ENCODE assay signal across 19 cellular contexts in genomic region chr5:168829044-168829443, GRCh38.
DNase-seq lines count a peak whose midpoint lies in the region; ATAC-seq, FAIRE-seq and TF ChIP-seq lines count a peak whose summit lies in the region.
"Had no signal": no experiment of that assay in that cellular context is flagged by ENCODE, and none has a peak within 500 bp of the region (broad histone marks: within the 10 kb centered on the region; RNA-seq: fewer than 3 reads in every experiment).

No MANE protein-coding gene starts in this region.

- H2AK5ac ChIP-seq in H1 (ENCODE audit: low read depth, low read length): no peak overlapping the region

- DNase-seq in left ventricle myocardium superior (no peak), left ventricle myocardium inferior (no peak), SK-N-SH (peak; percentile 43), H1 (ENCODE audit: low read depth in 1 of 2, low spot score in 2 of 2) (no peak), MCF 10A (ENCODE audit: unreplicated experiment) (no peak)
- no peak for DNase-seq in stimulated activated CD4-positive, alpha-beta T cell treated with anti-CD3 and anti-CD28 coated beads, Interleukin-1b, Interleukin-23, amount 100 ng/mL, for 48 hours
- DNase-seq: Caco-2; CD4-positive, CD25-positive, alpha-beta regulatory T cell; CD8-positive, alpha-beta T cell; DMS153; DND-41; GM23248; H9 had no signal

- H3K27ac Mint-ChIP-seq in MCF 10A (ENCODE audit: low read depth, unreplicated experiment): no peak overlapping the region
- H3K27ac Mint-ChIP-seq: CD4-positive, CD25-positive, alpha-beta regulatory T cell; CD8-positive, alpha-beta T cell; H9 had no signal

- no peak overlapping the region for H2BK20ac ChIP-seq in H1 (ENCODE audit: low read length)

- H2BK120ac ChIP-seq in H1 (replicated peaks; ENCODE audit: low read depth, low read length): no peak overlapping the region

- H3K4me1 ChIP-seq in left ventricle myocardium inferior (peaks cover 33% of the 10 kb centered on the region), SK-N-SH (ENCODE audit: control insufficient read depth in 1 of 2, insufficient read depth in 2 of 2, low read depth in 1 of 2, low read length in 1 of 2) (peaks cover 0 to 94% of the 10 kb centered on the region in 2 experiments; a peak in 2 of 4 replicates), H1 (replicated peaks in 1 of 4; ENCODE audit: control insufficient read depth in 3 of 4, insufficient read depth in 4 of 4, low read length in 3 of 4) (peaks cover 4 to 29% (median 17%) of the 10 kb centered on the region in 4 experiments; a peak in 4 of 7 replicates)
- H3K4me1 ChIP-seq: BLaER1, Caco-2 had no signal

- H3K27ac ChIP-seq in left ventricle myocardium inferior (replicated peaks) (no peak overlapping the region), SK-N-SH (ENCODE audit: low read depth in 2 of 2, low read length in 1 of 2) (peak overlapping the region in 1 of 2 experiments; percentile 87; a peak in 2 of 4 replicates), H1 (ENCODE audit: low read depth, low read length) (no peak overlapping the region)
- H3K27ac ChIP-seq: BLaER1, C4-2B, GM23248 had no signal

- peak; percentile 28 to 99; a peak in 3 of 4 replicates for TF ChIP-seq EP300 in SK-N-SH (IDR thresholded peaks at IDR 0.05; ENCODE audit: borderline replicate concordance in 1 of 2, low read depth in 1 of 2, low read length in 1 of 2)
- no peak for TF ChIP-seq EP300 in H1 (IDR thresholded peaks at IDR 0.05; ENCODE audit: borderline replicate concordance in 1 of 2, low read depth in 2 of 2, low read length in 2 of 2)

- no peak overlapping the region for H3K14ac ChIP-seq in H1 (ENCODE audit: insufficient read length)

- peaks cover 5% of the 10 kb centered on the region for H3K36me3 Mint-ChIP-seq in MCF 10A (ENCODE audit: insufficient read depth, unreplicated experiment)
- H3K36me3 Mint-ChIP-seq: CD4-positive, CD25-positive, alpha-beta regulatory T cell; CD8-positive, alpha-beta T cell had no signal

- no peaks in the 10 kb centered on the region for H3K79me2 ChIP-seq in SK-N-SH (ENCODE audit: insufficient read depth)
- no peaks in the 10 kb centered on the region; a peak in 1 of 4 replicates for H3K79me2 ChIP-seq in H1 (ENCODE audit: control insufficient read depth in 1 of 2, insufficient read depth in 2 of 2, low read length in 2 of 2)

- no peak overlapping the region for H2BK5ac ChIP-seq in H1 (ENCODE audit: low read depth, low read length)

- POLR2A ChIA-PET in SK-N-SH (lab: Yijun Ruan, JAX) (interaction anchor here (0.5 to 4.3 kb wide), 17 partner anchors 9 to 1740 kb away, joined by 3 to 25 read pairs (median 7); no protein-coding TSS in a partner anchor), H1 (lab: Charles Lee; ENCODE audit: partially characterized antibody) (interaction anchor here (1.3 kb wide), 1 partner anchor 8 kb away, joined by 3 read pairs; no protein-coding TSS in a partner anchor), MCF 10A (lab: Yijun Ruan, JAX) (no interaction called here)

- no peak overlapping the region for H4K5ac ChIP-seq in H1 (ENCODE audit: insufficient read length, low read depth, low read length)

- H3K23me2 ChIP-seq in H1 (ENCODE audit: low read depth, low read length): no peaks in the 10 kb centered on the region

- no peak overlapping the region for H2BK12ac ChIP-seq in H1 (ENCODE audit: low read depth, low read length)

- CTCF ChIA-PET in SK-N-SH (lab: Yijun Ruan, JAX) (interaction anchor here (0.6 to 1.9 kb wide), 7 partner anchors 15 to 57 kb away, joined by 3 to 6 read pairs (median 3); no protein-coding TSS in a partner anchor), H1 (lab: Charles Lee; ENCODE audit: partially characterized antibody) (interaction anchor here (0.8 to 1.6 kb wide), 4 partner anchors 10 to 30 kb away, joined by 3 to 5 read pairs (median 4); no protein-coding TSS in a partner anchor), MCF 10A (lab: Yijun Ruan, JAX) (interaction anchor here (1.2 kb wide), 1 partner anchor 13 kb away, joined by 3 read pairs; no protein-coding TSS in a partner anchor)

- no peak overlapping the region for H3K4ac ChIP-seq in H1 (replicated peaks; ENCODE audit: insufficient read length, low read depth, low read length)

- H3K9me3 Mint-ChIP-seq in MCF 10A (ENCODE audit: unreplicated experiment): no peaks in the 10 kb centered on the region
- H3K9me3 Mint-ChIP-seq: CD8-positive, alpha-beta T cell; H9 had no signal

- peak; percentile 43 for ATAC-seq in left ventricle myocardium superior
- ATAC-seq: CD8-positive, alpha-beta T cell; HCT116 had no signal

- H3K9ac ChIP-seq in SK-N-SH: no peak overlapping the region
- no peak overlapping the region for H3K9ac ChIP-seq in H1 (replicated peaks in 1 of 4; ENCODE audit: extremely low read depth in 1 of 4, low read depth in 3 of 4, low read length in 3 of 4)
- H3K9ac ChIP-seq: BLaER1, GM23248 had no signal

- TF ChIP-seq CTCF in left ventricle myocardium inferior (IDR thresholded peaks at IDR 0.05; ENCODE audit: borderline replicate concordance) (no peak), SK-N-SH (IDR thresholded peaks at IDR 0.05) (no peak), H1 (IDR thresholded peaks at IDR 0.05; ENCODE audit: control extremely low read depth in 1 of 3, insufficient read depth in 1 of 3, low read depth in 1 of 3, low read length in 3 of 3) (no peak), MCF 10A (IDR thresholded peaks at IDR 0.05; ENCODE audit: unreplicated experiment) (no peak)

- no peak overlapping the region for H2AFZ ChIP-seq in SK-N-SH (ENCODE audit: low read depth)
- no peak overlapping the region for H2AFZ ChIP-seq in H1 (ENCODE audit: low read length)
- H2AFZ ChIP-seq: GM23248 had no signal

- H2BK15ac ChIP-seq in H1 (ENCODE audit: low read length): 0 out of 2 replicates have a peak overlapping the region, but pooled peaks have one; percentile 36

- H3K56ac ChIP-seq in H1 (replicated peaks; ENCODE audit: insufficient read length, low read depth, low read length): no peak overlapping the region

- no peaks in the 10 kb centered on the region for H3F3A ChIP-seq in SK-N-SH (replicated peaks; ENCODE audit: insufficient read depth)

- no peak overlapping the region for H3K18ac ChIP-seq in H1 (ENCODE audit: extremely low read depth, low read length)

- H4K8ac ChIP-seq in H1 (ENCODE audit: extremely low read depth, insufficient read depth, low read length): no peak overlapping the region

- H4K20me1 ChIP-seq in SK-N-SH (ENCODE audit: insufficient read depth) (no peaks in the 10 kb centered on the region), H1 (replicated peaks in 1 of 2; ENCODE audit: control insufficient read depth in 1 of 2, insufficient read depth in 2 of 2, low read length in 2 of 2) (peaks cover 0 to 1% of the 10 kb centered on the region in 2 experiments)
- H4K20me1 ChIP-seq: BLaER1 had no signal

- H3K23ac ChIP-seq in H1 (ENCODE audit: insufficient read length): no peak overlapping the region

- no peak for FAIRE-seq in H1 (lab: Jason Lieb, UNC)
- FAIRE-seq: G401.6, GM12892, GM19239 had no signal

- H3K4me3 ChIP-seq in left ventricle myocardium inferior (no peak overlapping the region), SK-N-SH (ENCODE audit: low read depth in 2 of 2, low read length in 1 of 2) (no peak overlapping the region), H1 (ENCODE audit: extremely low read depth in 1 of 4, insufficient read depth in 2 of 4, low read depth in 3 of 4, low read length in 4 of 4) (no peak overlapping the region)
- H3K4me3 ChIP-seq: BLaER1, GM23248 had no signal

- no TSS peak for BruUV-seq in MCF 10A (replicated peaks; lab: Mats Ljungman, UMichigan)

- no peaks in the 10 kb centered on the region for H3K36me3 ChIP-seq in left ventricle myocardium inferior
- peaks cover 0 to 80% of the 10 kb centered on the region in 2 experiments for H3K36me3 ChIP-seq in SK-N-SH (replicated peaks in 1 of 2; ENCODE audit: control insufficient read depth in 1 of 2, insufficient read depth in 2 of 2, low read length in 1 of 2)
- no peaks in the 10 kb centered on the region for H3K36me3 ChIP-seq in H1 (ENCODE audit: control insufficient read depth in 2 of 4, insufficient read depth in 4 of 4, low read length in 3 of 4)
- H3K36me3 ChIP-seq: BLaER1 had no signal

- H3K27me3 ChIP-seq in left ventricle myocardium inferior (ENCODE audit: low read depth): no peaks in the 10 kb centered on the region
- no peaks in the 10 kb centered on the region for H3K27me3 ChIP-seq in SK-N-SH (ENCODE audit: insufficient read depth)
- peaks cover 13 to 54% (median 42%) of the 10 kb centered on the region in 4 experiments for H3K27me3 ChIP-seq in H1 (replicated peaks in 1 of 4; ENCODE audit: control insufficient read depth in 3 of 4, extremely low read depth in 1 of 4, insufficient read depth in 3 of 4, low read length in 3 of 4)
- H3K27me3 ChIP-seq: BLaER1 had no signal

- 69% methylated on average over 5 of the region's 5 CpGs for WGBS in SK-N-SH (ENCODE audit: low lambda C conversion rate)
- WGBS in H1 (ENCODE audit: extremely low coverage in 1 of 2, insufficient coverage in 1 of 2, insufficient read length in 1 of 2, insufficient replicate concordance in 2 of 2, low coverage in 1 of 2, low lambda C conversion rate in 2 of 2, missing lambda C conversion rate in 1 of 2), 2 experiments: 91% methylated on average over 5 of the region's 5 CpGs; no CpG with 5 or more reads in 1 of the 2 experiments

- H3K79me1 ChIP-seq in H1 (ENCODE audit: low read depth, low read length): no peaks in the 10 kb centered on the region

- no peaks in the 10 kb centered on the region for H3K27me3 Mint-ChIP-seq in MCF 10A (ENCODE audit: insufficient read depth, unreplicated experiment)

- H3K4me2 ChIP-seq in SK-N-SH (no peak overlapping the region), H1 (ENCODE audit: insufficient read depth in 1 of 2, low read depth in 2 of 2, low read length in 2 of 2) (no peak overlapping the region)
- H3K4me2 ChIP-seq: BLaER1 had no signal

- no peak for TF ChIP-seq POLR2A in H1 (IDR thresholded peaks at IDR 0.05; ENCODE audit: control extremely low read depth in 1 of 2, low read depth in 2 of 2, low read length in 2 of 2)

- peak; percentile 24 for TF ChIP-seq RAD21 in SK-N-SH (IDR thresholded peaks at IDR 0.05; ENCODE audit: low read length)
- TF ChIP-seq RAD21 in H1 (IDR thresholded peaks at IDR 0.05 in 1 of 2, conservative IDR thresholded peaks at IDR 0.05 in 1 of 2; ENCODE audit: low read depth in 2 of 2, low read length in 2 of 2): no peak

- no peak overlapping the region for H4K91ac ChIP-seq in H1 (replicated peaks; ENCODE audit: insufficient read length, low read length)

- H3K9me3 ChIP-seq in left ventricle myocardium inferior (replicated peaks): no peaks in the 10 kb centered on the region
- H3K9me3 ChIP-seq in SK-N-SH: no peaks in the 10 kb centered on the region
- no peaks in the 10 kb centered on the region for H3K9me3 ChIP-seq in H1 (ENCODE audit: insufficient read depth in 2 of 2, low read depth in 1 of 2, low read length in 1 of 2)
- H3K9me3 ChIP-seq: BLaER1, Caco-2 had no signal

- no peaks in the 10 kb centered on the region for H3K4me1 Mint-ChIP-seq in MCF 10A (ENCODE audit: insufficient read depth, unreplicated experiment)
- H3K4me1 Mint-ChIP-seq: CD4-positive, CD25-positive, alpha-beta regulatory T cell had no signal

- H3K9me2 ChIP-seq in SK-N-SH: no peaks in the 10 kb centered on the region

- no peak overlapping the region for H3K4me3 Mint-ChIP-seq in MCF 10A (ENCODE audit: unreplicated experiment)
- H3K4me3 Mint-ChIP-seq: CD4-positive, CD25-positive, alpha-beta regulatory T cell; CD8-positive, alpha-beta T cell; H9 had no signal

- intact Hi-C loops in left ventricle myocardium superior (cut with micrococcal nuclease): no loop called here
- intact Hi-C loops in left ventricle myocardium inferior (cut with micrococcal nuclease): no loop called here
- intact Hi-C loops in MCF 10A (cut with micrococcal nuclease): no loop called here
